16 cellular contexts compared by ENCODE assay signal in genomic region chr5:160317447-160317846, GRCh38. TPM values are rescaled to one million over a fixed set of nuclear protein-coding genes. Genes with fewer than 3 reads are reported as not detected.
"Had no signal": no experiment of that assay in that cellular context is flagged by ENCODE, and none has a peak within 500 bp of the region (broad histone marks: within the 10 kb centered on the region; RNA-seq: fewer than 3 reads in every experiment).

No MANE protein-coding gene starts in this region.

- H3K27ac ChIP-seq: ascending aorta, esophagus muscularis mucosa, gastroesophageal sphincter, heart left ventricle, transverse colon had no signal

- H3K36me3 Mint-ChIP-seq: activated naive CD4-positive, alpha-beta T cell treated with anti-CD3 and anti-CD28 coated beads, Interleukin-2, amount 50 U/mL, for 24 hours; natural killer cell had no signal

- H3K27me3 ChIP-seq: ascending aorta had no signal

- FAIRE-seq: TTC549 had no signal

- H3K27ac Mint-ChIP-seq: activated naive CD4-positive, alpha-beta T cell treated with anti-CD3 and anti-CD28 coated beads, Interleukin-2, amount 50 U/mL, for 24 hours; natural killer cell; T-helper 2 cell treated with Interferon-gamma antibody and Interleukin-4, amounts not matched to agents 5 μg/mL and 100 μg/mL, for 36 hours had no signal

- H3K9me3 ChIP-seq: ascending aorta, esophagus muscularis mucosa, gastroesophageal sphincter, heart left ventricle, transverse colon had no signal

- H3K9me3 Mint-ChIP-seq: activated naive CD4-positive, alpha-beta T cell treated with anti-CD3 and anti-CD28 coated beads, Interleukin-2, amount 50 U/mL, for 24 hours; natural killer cell; T-helper 2 cell treated with Interferon-gamma antibody and Interleukin-4, amounts not matched to agents 5 μg/mL and 100 μg/mL, for 36 hours had no signal

- ATAC-seq: gastroesophageal sphincter; heart left ventricle; natural killer cell; stimulated activated naive CD8-positive, alpha-beta T cell treated with anti-CD3 and anti-CD28 coated beads, Interleukin-15, Interleukin-2, amounts not matched to agents 100 U/mL and 50 U/mL, for 24 hours had no signal

- H3K4me3 ChIP-seq: ascending aorta, esophagus muscularis mucosa, gastroesophageal sphincter, heart left ventricle, transverse colon had no signal

- H3K4me3 Mint-ChIP-seq: activated naive CD4-positive, alpha-beta T cell treated with anti-CD3 and anti-CD28 coated beads, Interleukin-2, amount 50 U/mL, for 24 hours; natural killer cell; T-helper 2 cell treated with Interferon-gamma antibody and Interleukin-4, amounts not matched to agents 5 μg/mL and 100 μg/mL, for 36 hours had no signal

- H3K36me3 ChIP-seq: ascending aorta, esophagus muscularis mucosa, gastroesophageal sphincter, heart left ventricle, transverse colon had no signal

- DNase-seq: activated CD4-positive, alpha-beta T cell treated with anti-CD3 and anti-CD28 coated beads, Interleukin-2, amount 50 U/mL, for 48 hours; activated gamma-delta T cell; cerebellar nuclear complex; effector CD4-positive, alpha-beta T cell; heart left ventricle; mesendoderm; natural killer cell; stimulated activated naive CD8-positive, alpha-beta T cell treated with anti-CD3 and anti-CD28 coated beads, Interleukin-15, Interleukin-2, amounts not matched to agents 100 U/mL and 50 U/mL, for 24 hours; transverse colon had no signal

RNA-seq across cellular contexts. Expression of gene CCNJL, which starts 5.1 kb away (rescaled TPM):
- total RNA-seq: ascending aorta had no signal

RNA-seq across cellular contexts. Expression of gene C1QTNF2, which starts 53.0 kb away (rescaled TPM):
- total RNA-seq: kidney epithelial cell, natural killer cell had no signal
